Comparison of ENCODE assay signal across 18 cellular contexts in the genomic region with DNA sequence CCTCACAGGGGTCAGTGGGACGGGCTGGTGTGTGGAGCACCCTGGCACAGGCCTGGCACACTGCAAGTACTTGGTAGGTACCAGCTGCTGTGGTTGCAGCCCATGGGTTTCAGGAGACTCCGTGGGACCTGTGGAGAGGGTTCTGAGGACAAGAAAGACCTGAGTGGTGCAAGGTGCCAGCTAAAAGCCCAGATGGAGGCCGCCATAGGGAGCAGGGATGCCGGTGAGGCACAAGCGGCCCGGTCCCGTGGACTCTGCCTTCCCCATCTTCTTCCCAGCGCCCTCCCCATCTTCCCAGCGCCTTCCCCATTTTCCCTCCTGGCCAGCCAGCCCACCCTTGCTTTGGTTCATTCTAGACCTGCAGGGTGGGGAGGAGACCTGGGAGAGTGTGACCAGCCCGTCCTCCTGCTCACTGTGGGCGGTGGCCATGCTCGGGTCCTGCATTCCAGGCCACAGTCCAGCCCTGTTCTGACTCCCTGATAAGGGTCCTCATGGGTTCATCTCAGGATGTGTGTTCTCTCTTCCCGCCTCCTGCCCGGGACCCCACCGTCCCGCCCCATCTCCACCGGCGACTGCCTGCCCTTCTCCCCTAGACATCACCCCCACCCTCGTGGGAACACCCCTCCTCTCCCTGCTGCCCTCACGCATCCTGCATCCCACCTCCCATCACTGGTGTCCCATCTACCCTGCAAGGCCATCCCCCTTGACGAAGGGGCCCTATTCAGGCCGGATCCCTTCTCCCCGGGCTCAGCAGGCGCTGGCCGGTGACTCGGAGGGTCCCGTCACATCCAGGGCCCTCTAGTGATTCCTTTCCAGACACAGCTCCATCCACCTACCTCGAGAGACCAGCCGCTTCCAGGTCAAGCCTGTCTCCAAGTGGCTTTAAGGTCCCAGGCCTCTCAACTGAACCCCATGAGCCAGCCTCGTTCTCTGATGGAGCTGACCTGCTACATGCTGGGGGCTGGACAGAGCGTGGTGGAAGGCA. TPM values are rescaled to one million over a fixed set of nuclear protein-coding genes. Genes with fewer than 3 reads are reported as not detected.
DNase-seq lines count a peak whose midpoint lies in the region; ATAC-seq, FAIRE-seq and TF ChIP-seq lines count a peak whose summit lies in the region.
"Had no signal": no experiment of that assay in that cellular context is flagged by ENCODE, and none has a peak within 500 bp of the region (broad histone marks: within the 10 kb centered on the region; RNA-seq: fewer than 3 reads in every experiment).

No MANE protein-coding gene starts in this region.

- TF ChIP-seq EP300 in HepG2 (IDR thresholded peaks at IDR 0.05; ENCODE audit: low read depth in 2 of 2, low read length in 2 of 2) = no peak
- no peak for TF ChIP-seq EP300 in HepG2 (CRISPR knock-in tag; IDR thresholded peaks at IDR 0.05; ENCODE audit: borderline replicate concordance)
- no peak for TF ChIP-seq EP300 in stomach (IDR thresholded peaks at IDR 0.05)

- peak overlapping the region; percentile 27; the same call in 1 of the 2 replicates for H4K5ac ChIP-seq in IMR-90 (ENCODE audit: low read depth, low read length)

- H3K36me3 ChIP-seq in BE2C = no peaks in the 10 kb centered on the region
- peaks cover 50% of the 10 kb centered on the region for H3K36me3 ChIP-seq in IMR-90 (ENCODE audit: control insufficient read depth, insufficient read depth, low read length)
- no peaks in the 10 kb centered on the region for H3K36me3 ChIP-seq in HepG2 (replicated peaks in 1 of 2; ENCODE audit: control insufficient read depth in 1 of 2, insufficient read depth in 2 of 2, low read length in 2 of 2)
- no peaks in the 10 kb centered on the region for H3K36me3 ChIP-seq in psoas muscle (ENCODE audit: insufficient read depth in 1 of 2, low read depth in 1 of 2)
- H3K36me3 ChIP-seq in stomach = no peaks in the 10 kb centered on the region

- peak overlapping the region; percentile 21; the same call in 1 of the 2 replicates for H3K4me2 ChIP-seq in IMR-90 (ENCODE audit: low read depth, low read length)
- no peak overlapping the region for H3K4me2 ChIP-seq in HepG2 (ENCODE audit: low read depth, low read length)

- POLR2A ChIA-PET in IMR-90 (lab: Charles Lee; ENCODE audit: unreplicated experiment) (no interaction called here), HepG2 (lab: Yijun Ruan, JAX) (no interaction called here)

- H3K9ac ChIP-seq in IMR-90 (ENCODE audit: low read depth, low read length) (peak overlapping the region; percentile 25; the same call in 1 of the 2 replicates), HepG2 (ENCODE audit: insufficient read depth, low read depth, low read length) (no peak overlapping the region)

- CTCF ChIA-PET in IMR-90 (lab: Yijun Ruan, JAX) = no interaction called here
- CTCF ChIA-PET in HepG2 (lab: Yijun Ruan, JAX; ENCODE audit: low intra/inter-chr PET ratio, low total read pairs) = no interaction called here
- CTCF ChIA-PET in Calu3 (lab: Charles Lee) = no interaction called here

- no peak for FAIRE-seq in HepG2 (lab: Jason Lieb, UNC)
- FAIRE-seq: D721Med had no signal

- peak overlapping the region; percentile 56 for H3K27ac ChIP-seq in IMR-90 (ENCODE audit: insufficient read depth, low read length)
- no peak overlapping the region for H3K27ac ChIP-seq in HepG2 (ENCODE audit: extremely low read length, insufficient read depth, low read length)
- H3K27ac ChIP-seq in psoas muscle = no peak overlapping the region
- no peak overlapping the region for H3K27ac ChIP-seq in stomach

- dilution Hi-C loops in IMR-90 (cut with HindIII; ENCODE audit: low sequenced_read_pairs, unreplicated experiment) = no loop called here

- peaks cover 45% of the 10 kb centered on the region for H3K27me3 ChIP-seq in BE2C
- H3K27me3 ChIP-seq in IMR-90 (ENCODE audit: control insufficient read depth, insufficient read depth, low read length) = no peaks in the 10 kb centered on the region
- peaks cover 42 to 92% of the 10 kb centered on the region in 2 experiments for H3K27me3 ChIP-seq in HepG2 (ENCODE audit: control insufficient read depth in 1 of 2, insufficient read depth in 2 of 2, low read length in 2 of 2)
- H3K27me3 ChIP-seq in psoas muscle (ENCODE audit: insufficient read depth in 3 of 3, low read length in 2 of 3) = no peaks in the 10 kb centered on the region
- peaks cover 0 to 89% (median 29%) of the 10 kb centered on the region in 3 donors for H3K27me3 ChIP-seq in stomach

- H3K4me3 ChIP-seq in BE2C (ENCODE audit: low read depth, low read length) = no peak overlapping the region
- H3K4me3 ChIP-seq in IMR-90 (ENCODE audit: insufficient read depth, low read depth, low read length) = no peak overlapping the region
- H3K4me3 ChIP-seq in HepG2 (replicated peaks in 1 of 3; ENCODE audit: insufficient read depth in 1 of 3, low read depth in 2 of 3, low read length in 3 of 3) = no peak overlapping the region
- H3K4me3 ChIP-seq in psoas muscle = no peak overlapping the region
- no peak overlapping the region for H3K4me3 ChIP-seq in stomach

- in situ Hi-C loops in IMR-90 (cut with MboI; ENCODE audit: low sequenced_read_pairs) = no loop called here
- in situ Hi-C loops in HepG2 (cut with HindIII; ENCODE audit: extremely low pct_ligation_motif_present, low pct_unique_long_range_greater_than_20kb) = no loop called here

- H3K4ac ChIP-seq in IMR-90 (ENCODE audit: low read depth, low read length) = peak overlapping the region; percentile 93

- H4K91ac ChIP-seq in IMR-90 (ENCODE audit: insufficient read depth, low read depth, low read length) = peak overlapping the region; percentile 75; the same call in 1 of the 2 replicates

- H3K18ac ChIP-seq in IMR-90 (ENCODE audit: low read depth, low read length) = peak overlapping the region; percentile 11; the same call in 1 of the 2 replicates

- H2AK5ac ChIP-seq in IMR-90 (ENCODE audit: low read depth, low read length) = peak overlapping the region; percentile 51

- DNase-seq in BE2C = peak; percentile 4
- no peak for DNase-seq in IMR-90
- DNase-seq in HepG2 (ENCODE audit: low spot score) = no peak
- DNase-seq in psoas muscle = peak; percentile 13 to 40
- DNase-seq in Calu3 = no peak
- DNase-seq in stomach = no peak
- DNase-seq: CD8-positive, alpha-beta T cell; DMS79; MV-4-11; NCI-H1417 treated with DMSO at 0.1 percent for 48 hours; NCI-H2029; NCI-H2171; NCI-H446 treated with DMSO at 0.1 percent for 48 hours; NK-92 treated with Interleukin-12 subunit alpha and Interleukin-12 subunit beta, amount 100 ng/mL, for 24 hours; SIG-M5 had no signal

- H3K27me3 Mint-ChIP-seq in Calu3 (ENCODE audit: unreplicated experiment) = peaks cover 28% of the 10 kb centered on the region

- TF ChIP-seq RAD21 in IMR-90 (IDR thresholded peaks at IDR 0.05; ENCODE audit: low read length) (no peak), HepG2 (CRISPR knock-in tag; IDR thresholded peaks at IDR 0.05) (no peak)

- H3K79me1 ChIP-seq in IMR-90 (ENCODE audit: low read depth in 1 of 2, low read length in 2 of 2) = peaks cover 7 to 85% of the 10 kb centered on the region in 2 experiments; a peak in 3 of 4 replicates

- H3K56ac ChIP-seq in IMR-90 (ENCODE audit: extremely low read depth, insufficient read depth, low read length) = no peak overlapping the region

- WGBS in IMR-90 (ENCODE audit: extremely low coverage in 2 of 2, insufficient read length in 1 of 2), 2 experiments = 89% methylated on average over 9 of the region's 31 CpGs; no CpG with 5 or more reads in 1 of the 2 experiments
- 25% methylated on average over 28 of the region's 31 CpGs for WGBS in HepG2 (ENCODE audit: low lambda C conversion rate)
- WGBS in psoas muscle, 3 donors = 90 to 92% (median 91%) methylated on average over 31 of the region's 31 CpGs
- WGBS in stomach, 5 donors = 87 to 93% (median 90%) methylated on average over 29 to 31 of the region's 31 CpGs

- no peak overlapping the region for H2AFZ ChIP-seq in IMR-90 (replicated peaks; ENCODE audit: low read length, poor library complexity)
- no peak overlapping the region for H2AFZ ChIP-seq in HepG2 (ENCODE audit: low read length)

- H3K4me3 Mint-ChIP-seq in Calu3 (ENCODE audit: low read depth, unreplicated experiment) = no peak overlapping the region
- H3K4me3 Mint-ChIP-seq: CD8-positive, alpha-beta T cell had no signal

- TF ChIP-seq CTCF in BE2C (IDR thresholded peaks at IDR 0.05; ENCODE audit: low read depth, low read length) = no peak
- TF ChIP-seq CTCF in IMR-90 (conservative IDR thresholded peaks at IDR 0.05; ENCODE audit: low read depth, low read length) = no peak
- no peak for TF ChIP-seq CTCF in HepG2 (CRISPR knock-in tag; IDR thresholded peaks at IDR 0.05)
- TF ChIP-seq CTCF in psoas muscle (IDR thresholded peaks at IDR 0.05) = no peak
- no peak for TF ChIP-seq CTCF in Calu3 (IDR thresholded peaks at IDR 0.05; ENCODE audit: unreplicated experiment)
- TF ChIP-seq CTCF in stomach (IDR thresholded peaks at IDR 0.05) = no peak

- peak overlapping the region; percentile 94 to 100; a peak in 2 of 4 replicates for H4K8ac ChIP-seq in IMR-90 (ENCODE audit: low read depth in 2 of 2, low read length in 2 of 2)

- peak overlapping the region; percentile 43 for H2BK5ac ChIP-seq in IMR-90 (ENCODE audit: low read depth, low read length, poor library complexity, severe bottlenecking)

- H3K4me1 ChIP-seq in BE2C (no peaks in the 10 kb centered on the region), IMR-90 (ENCODE audit: control insufficient read depth, insufficient read depth, low read length) (peaks cover 54% of the 10 kb centered on the region), HepG2 (ENCODE audit: insufficient read depth, low read length) (peaks cover 6% of the 10 kb centered on the region; the same call in 1 of the 2 replicates), psoas muscle (peaks cover 25% of the 10 kb centered on the region), stomach (peaks cover 32 to 46% (median 39%) of the 10 kb centered on the region in 4 donors)

- H3K23ac ChIP-seq in IMR-90 (ENCODE audit: low read depth, low read length) = peak overlapping the region; percentile 68

- H3K27ac Mint-ChIP-seq in Calu3 (ENCODE audit: unreplicated experiment) = no peak overlapping the region
- H3K27ac Mint-ChIP-seq: CD8-positive, alpha-beta T cell had no signal

- peak; percentile 9; the same call in 1 of the 2 replicates for TF ChIP-seq POLR2A in IMR-90 (IDR thresholded peaks at IDR 0.05; ENCODE audit: low read depth, low read length)
- TF ChIP-seq POLR2A in HepG2 (IDR thresholded peaks at IDR 0.05; ENCODE audit: insufficient read depth in 1 of 2, low read depth in 2 of 2, low read length in 2 of 2) = no peak
- TF ChIP-seq POLR2A in stomach (IDR thresholded peaks at IDR 0.05) = no peak

- H3K79me2 ChIP-seq in HepG2 (ENCODE audit: insufficient read depth, low read length) = no peaks in the 10 kb centered on the region

- peak overlapping the region; percentile 57; the same call in 1 of the 2 replicates for H2BK120ac ChIP-seq in IMR-90 (ENCODE audit: low read depth, low read length)

- intact Hi-C loops in IMR-90 (cut with micrococcal nuclease) (loop anchor here (2.0 to 10.0 kb wide), 5 partner anchors 141 to 431 kb away; a partner anchor contains a TSS), HepG2 (cut with micrococcal nuclease; ENCODE audit: unreplicated experiment) (no loop called here), psoas muscle (cut with DNase I) (no loop called here), Calu3 (cut with micrococcal nuclease; ENCODE audit: unreplicated experiment) (no loop called here), stomach (cut with DNase I; ENCODE audit: low total_unique reads) (no loop called here)

- H2AK9ac ChIP-seq in IMR-90 (replicated peaks; ENCODE audit: low read depth, low read length, poor library complexity) = peak overlapping the region; percentile 66

- peaks cover 72% of the 10 kb centered on the region for H4K20me1 ChIP-seq in IMR-90 (ENCODE audit: insufficient read depth, low read length)
- no peaks in the 10 kb centered on the region for H4K20me1 ChIP-seq in HepG2 (ENCODE audit: insufficient read depth, low read length)

- peaks cover 52% of the 10 kb centered on the region for H3K9me1 ChIP-seq in IMR-90 (ENCODE audit: insufficient read depth, low read length)

- peaks cover 26% of the 10 kb centered on the region for H3K4me1 Mint-ChIP-seq in Calu3 (ENCODE audit: low read depth, unreplicated experiment)

- BruUV-seq in IMR-90 (replicated peaks; lab: Mats Ljungman, UMichigan) (no TSS peak), HepG2 (replicated peaks; lab: Mats Ljungman, UMichigan) (no TSS peak), Calu3 (replicated peaks; lab: Mats Ljungman, UMichigan) (no TSS peak)

- ATAC-seq in IMR-90 (ENCODE audit: low read depth) = no peak
- ATAC-seq in HepG2 = no peak
- no peak for ATAC-seq in psoas muscle
- no peak for ATAC-seq in GM21381 (IDR thresholded peaks at IDR 0.05; ENCODE audit: unreplicated experiment)
- ATAC-seq: CD8-positive, alpha-beta T cell; HCT116 had no signal

- H3K9me3 ChIP-seq in BE2C (no peaks in the 10 kb centered on the region), IMR-90 (ENCODE audit: control insufficient read depth, insufficient read depth, low read length) (no peaks in the 10 kb centered on the region), HepG2 (ENCODE audit: low read length) (no peaks in the 10 kb centered on the region), psoas muscle (no peaks in the 10 kb centered on the region), stomach (no peaks in the 10 kb centered on the region)

- H2BK20ac ChIP-seq in IMR-90 (ENCODE audit: low read depth, low read length) = peak overlapping the region; percentile 4; the same call in 1 of the 2 replicates

- H3K36me3 Mint-ChIP-seq in Calu3 (ENCODE audit: insufficient read depth, unreplicated experiment) = peaks cover 4% of the 10 kb centered on the region
- H3K36me3 Mint-ChIP-seq: CD8-positive, alpha-beta T cell had no signal

- H3K14ac ChIP-seq in IMR-90 (replicated peaks; ENCODE audit: low read depth, low read length) = peak overlapping the region; percentile 96

- peak overlapping the region; percentile 65; the same call in 1 of the 3 replicates for H2BK15ac ChIP-seq in IMR-90 (ENCODE audit: low read depth, low read length)

- H3K9me3 Mint-ChIP-seq in Calu3 (ENCODE audit: low read depth, unreplicated experiment) = no peaks in the 10 kb centered on the region
- H3K9me3 Mint-ChIP-seq: CD8-positive, alpha-beta T cell had no signal

RNA-seq across cellular contexts. Expression of a gene that starts 3.4 kb away (rescaled TPM):
- not detected for polyA plus RNA-seq in BE2C (2012; ENCODE audit: insufficient read depth, insufficient read length, low read depth)
- total RNA-seq in IMR-90 (2012; rRNA removed) (1.1 and 1.4 TPM in 2 replicates), HepG2 (2016; rRNA removed; fragmentation: Illumina TruSeq; extraction: Trizol) (not detected in 2 replicates), psoas muscle (1 to 10 TPM in 1 of 4 donors, under 1 TPM in 3; 0.25 to 1.7 (median 0.47) TPM), Calu3 (2022) (0.24 and 0.50 TPM in 2 replicates), stomach (1 to 10 TPM in 3 of 5 donors, under 1 TPM in 2; under 0.01 to 6.2 (median 1.1) TPM)
- polyA plus RNA-seq in IMR-90 (2012; rRNA removed) (13.3 and 16.4 TPM in 2 replicates), HepG2 (2011; rRNA removed) (not detected in 2 replicates), psoas muscle (under 1 TPM; 0.08 to 0.30 (median 0.23) TPM), stomach (under 1 TPM; 0.13 to 0.19 (median 0.15) TPM)
- 5.1 and 8.8 TPM in 2 replicates for polyA plus RNA-seq in IMR-90 (2012; cell fraction: cytosol; rRNA removed)
- 32.3 and 70.4 TPM in 2 replicates for polyA plus RNA-seq in IMR-90 (2012; cell fraction: nucleus; rRNA removed; ENCODE audit: low replicate concordance)
- not detected in 2 replicates for total RNA-seq in HepG2 (2016; cell fraction: cytosol; rRNA removed; fragmentation: Illumina TruSeq; extraction: Trizol; ENCODE audit: low read depth)
- not detected in 2 replicates for total RNA-seq in HepG2 (2016; cell fraction: insoluble cytoplasmic fraction; rRNA removed; fragmentation: Illumina TruSeq; extraction: Trizol)
- total RNA-seq in HepG2 (2016; cell fraction: membrane; rRNA removed; fragmentation: Illumina TruSeq; extraction: Trizol) = not detected in 2 replicates
- not detected in 2 replicates for total RNA-seq in HepG2 (2016; cell fraction: nucleus; rRNA removed; fragmentation: Illumina TruSeq; extraction: Trizol)
- not detected in 2 replicates for polyA plus RNA-seq in HepG2 (2011; cell fraction: cytosol; rRNA removed)
- polyA plus RNA-seq in HepG2 (2011; cell fraction: nucleus; rRNA removed) = 0.02 TPM in 1 of 2 replicates, not detected in the other
- polyA plus RNA-seq in HepG2 (2012) = not detected in 2 replicates
- not detected in 2 replicates for polyA plus RNA-seq in HepG2 (2016; cell fraction: cytosol; fragmentation: Illumina TruSeq; extraction: Trizol; ENCODE audit: low read depth)
- not detected in 2 replicates for polyA plus RNA-seq in HepG2 (2016; cell fraction: insoluble cytoplasmic fraction; fragmentation: Illumina TruSeq; extraction: Trizol; ENCODE audit: low read depth)
- not detected in 2 replicates for polyA plus RNA-seq in HepG2 (2016; cell fraction: membrane; fragmentation: Illumina TruSeq; extraction: Trizol; ENCODE audit: low read depth)
- polyA plus RNA-seq in HepG2 (2016; cell fraction: nucleus; fragmentation: Illumina TruSeq; extraction: Trizol; ENCODE audit: insufficient read depth, low read depth) = not detected in 2 replicates
- not detected in 2 replicates for polyA minus RNA-seq in HepG2 (2011; rRNA and poly(A)+ RNA removed; ENCODE audit: low replicate concordance)
- not detected in 2 replicates for polyA minus RNA-seq in HepG2 (2011; cell fraction: cytosol; rRNA and poly(A)+ RNA removed)
- not detected in 2 replicates for polyA minus RNA-seq in HepG2 (2011; cell fraction: nucleus; rRNA and poly(A)+ RNA removed)

Comparison
In these comparisons a context has a peak if more than half of its experiments do, and no peak if none do; other contexts are left out.
1. DNase-seq: peak in BE2C (single experiment) and psoas muscle (2 of 2); none in IMR-90 (single experiment), HepG2 (single experiment), Calu3 (single experiment) and stomach (single experiment).